In the genomic region with DNA sequence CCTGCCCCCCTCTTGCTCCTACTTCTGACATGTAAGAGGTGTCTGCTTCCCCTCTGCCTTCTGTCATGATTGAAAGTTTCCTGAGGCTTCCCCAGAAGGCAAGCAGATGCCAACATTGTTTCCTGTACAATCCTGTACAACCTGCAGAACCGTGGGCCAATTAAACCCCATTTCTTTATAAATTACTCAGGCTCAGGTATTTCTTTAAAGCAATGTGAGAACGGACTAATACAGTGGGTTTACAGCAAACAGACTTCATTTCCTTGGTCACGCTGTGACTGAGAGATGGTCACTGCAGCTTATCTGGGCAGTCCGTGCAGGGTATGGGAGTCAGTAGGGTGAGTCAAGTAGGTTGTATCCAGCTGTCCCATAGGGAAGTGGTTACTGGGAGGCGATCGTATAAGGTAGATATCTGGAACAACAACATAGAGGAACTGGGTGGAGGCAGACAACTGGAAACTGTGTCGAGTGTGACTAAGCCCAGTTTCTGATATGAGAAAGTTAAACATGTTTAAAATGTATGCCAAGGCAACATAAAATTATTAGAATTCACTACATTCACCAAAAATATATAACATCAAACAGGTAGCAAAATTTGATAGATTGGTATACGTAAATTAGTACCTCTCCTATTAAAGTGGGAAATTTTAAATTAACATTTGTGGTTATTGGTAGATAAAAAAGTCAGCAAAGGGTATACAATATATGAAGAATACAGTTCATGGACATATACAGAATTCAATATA, we compare ENCODE assay signal across 1 cellular context.
TF ChIP-seq lines count a peak whose summit lies in the region.

No MANE protein-coding gene starts in this region.

TF ChIP-seq in K562, 482 proteins besides CTCF, POLR2A, EP300 and RAD21 (continued from another document and continues in another):
- TF ChIP-seq ZBTB43 (CRISPR knock-in tag; IDR thresholded peaks at IDR 0.05) (0 out of 2 replicates have a peak, but pooled peaks have one; percentile 39), AFF1 (IDR thresholded peaks at IDR 0.05; ENCODE audit: low read depth in 1 of 2, partially characterized antibody in 2 of 2) (peak in 1 of 2 experiments; percentile 64), TCF3 (CRISPR knock-in tag; IDR thresholded peaks at IDR 0.05) (peak; percentile 95), ELF4 (CRISPR knock-in tag; IDR thresholded peaks at IDR 0.05) (peak; percentile 82; the same call in 1 of the 2 replicates), KDM1A (IDR thresholded peaks at IDR 0.05) (peak; percentile 33 to 56; a peak in 1 of 4 replicates), ZNF263 (CRISPR knock-in tag; IDR thresholded peaks at IDR 0.05; ENCODE audit: borderline replicate concordance) (no peak), GTF3C2 (IDR thresholded peaks at IDR 0.05; ENCODE audit: borderline replicate concordance, extremely low read depth, insufficient read length) (no peak), POU5F1 (IDR thresholded peaks at IDR 0.05; ENCODE audit: borderline replicate concordance, low read depth, low read length, partially characterized antibody) (no peak), ZNF695 (CRISPR knock-in tag; IDR thresholded peaks at IDR 0.05) (no peak), JUND (IDR thresholded peaks at IDR 0.05; ENCODE audit: borderline replicate concordance, low read depth, low read length) (peak; percentile 89), JUND (tag; IDR thresholded peaks at IDR 0.05; ENCODE audit: borderline replicate concordance, low read depth, low read length) (peak; percentile 82; the same call in 2 of the 3 replicates), GABPB1 (CRISPR knock-in tag; IDR thresholded peaks at IDR 0.05) (0 out of 2 replicates have a peak, but pooled peaks have one; percentile 54), RB1 (IDR thresholded peaks at IDR 0.05; ENCODE audit: low read depth) (no peak; the same call in 1 of the 2 replicates), CBFB (CRISPR knock-in tag; IDR thresholded peaks at IDR 0.05) (no peak), RREB1 (CRISPR knock-in tag; IDR thresholded peaks at IDR 0.05) (no peak), ARID3A (IDR thresholded peaks at IDR 0.05; ENCODE audit: borderline replicate concordance, low read depth, low read length) (peak; percentile 39; the same call in 1 of the 2 replicates), NR0B1 (IDR thresholded peaks at IDR 0.05; ENCODE audit: partially characterized antibody) (no peak), MCM7 (IDR thresholded peaks at IDR 0.05) (no peak), STAG1 (CRISPR knock-in tag; IDR thresholded peaks at IDR 0.05; ENCODE audit: borderline replicate concordance) (no peak)
- TF ChIP-seq, protein P1, sequence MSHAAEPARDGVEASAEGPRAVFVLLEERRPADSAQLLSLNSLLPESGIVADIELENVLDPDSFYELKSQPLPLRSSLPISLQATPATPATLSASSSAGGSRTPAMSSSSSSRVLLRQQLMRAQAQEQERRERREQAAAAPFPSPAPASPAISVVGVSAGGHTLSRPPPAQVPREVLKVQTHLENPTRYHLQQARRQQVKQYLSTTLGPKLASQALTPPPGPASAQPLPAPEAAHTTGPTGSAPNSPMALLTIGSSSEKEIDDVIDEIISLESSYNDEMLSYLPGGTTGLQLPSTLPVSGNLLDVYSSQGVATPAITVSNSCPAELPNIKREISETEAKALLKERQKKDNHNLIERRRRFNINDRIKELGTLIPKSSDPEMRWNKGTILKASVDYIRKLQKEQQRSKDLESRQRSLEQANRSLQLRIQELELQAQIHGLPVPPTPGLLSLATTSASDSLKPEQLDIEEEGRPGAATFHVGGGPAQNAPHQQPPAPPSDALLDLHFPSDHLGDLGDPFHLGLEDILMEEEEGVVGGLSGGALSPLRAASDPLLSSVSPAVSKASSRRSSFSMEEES (CRISPR knock-in tag; IDR thresholded peaks at IDR 0.05): no peak
- TF ChIP-seq, protein P2, sequence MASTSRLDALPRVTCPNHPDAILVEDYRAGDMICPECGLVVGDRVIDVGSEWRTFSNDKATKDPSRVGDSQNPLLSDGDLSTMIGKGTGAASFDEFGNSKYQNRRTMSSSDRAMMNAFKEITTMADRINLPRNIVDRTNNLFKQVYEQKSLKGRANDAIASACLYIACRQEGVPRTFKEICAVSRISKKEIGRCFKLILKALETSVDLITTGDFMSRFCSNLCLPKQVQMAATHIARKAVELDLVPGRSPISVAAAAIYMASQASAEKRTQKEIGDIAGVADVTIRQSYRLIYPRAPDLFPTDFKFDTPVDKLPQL (IDR thresholded peaks at IDR 0.05; ENCODE audit: extremely low read depth, insufficient read length): no peak
